24 cellular contexts compared by ENCODE assay signal in genomic region chr16:11625769-11626168, GRCh38. TPM values are rescaled to one million over a fixed set of nuclear protein-coding genes. Genes with fewer than 3 reads are reported as not detected.
DNase-seq lines count a peak whose midpoint lies in the region; ATAC-seq and TF ChIP-seq lines count a peak whose summit lies in the region.
"Had no signal": no experiment of that assay in that cellular context is flagged by ENCODE, and none has a peak within 500 bp of the region (broad histone marks: within the 10 kb centered on the region; RNA-seq: fewer than 3 reads in every experiment).

No MANE protein-coding gene starts in this region.

- H3K9ac ChIP-seq in BLaER1: no peak overlapping the region
- H3K9ac ChIP-seq: GM23248, KMS-11 had no signal

- ATAC-seq in activated B cell treated with CpG ODN at 0.5 μM for 24 hours (ENCODE audit: low read depth) (no peak), HG02981 (IDR thresholded peaks at IDR 0.05; ENCODE audit: unreplicated experiment) (no peak)

- peak overlapping the region in 4 of 7 donors; percentile 24 to 78 (median 64) for H3K27ac Mint-ChIP-seq in CD4-positive, alpha-beta memory T cell
- H3K27ac Mint-ChIP-seq in activated B cell treated with CpG ODN at 0.5 μM for 24 hours (peak overlapping the region; percentile 18), nephron (peak overlapping the region in 2 of 3 experiments; percentile 41 to 42)
- H3K27ac Mint-ChIP-seq: memory B cell had no signal

- TF ChIP-seq CTCF in activated B cell treated with CpG ODN at 0.5 μM for 24 hours (IDR thresholded peaks at IDR 0.05) (no peak), nephron (IDR thresholded peaks at IDR 0.05; ENCODE audit: unreplicated experiment in 3 of 3) (no peak)

- H3K4me1 ChIP-seq in BLaER1: peaks cover 99% of the 10 kb centered on the region
- H3K4me1 ChIP-seq in CD4-positive, alpha-beta memory T cell (ENCODE audit: insufficient read depth, low read length): peaks cover 58% of the 10 kb centered on the region

- intact Hi-C loops in CD4-positive, alpha-beta memory T cell (cut with micrococcal nuclease): no loop called here
- intact Hi-C loops in activated B cell treated with CpG ODN at 0.5 μM for 24 hours (cut with micrococcal nuclease): no loop called here

- H3K27me3 Mint-ChIP-seq in CD4-positive, alpha-beta memory T cell: no peaks in the 10 kb centered on the region
- H3K27me3 Mint-ChIP-seq in activated B cell treated with CpG ODN at 0.5 μM for 24 hours (no peaks in the 10 kb centered on the region), nephron (ENCODE audit: low read depth) (no peaks in the 10 kb centered on the region)
- H3K27me3 Mint-ChIP-seq: memory B cell had no signal

- H3K4me3 ChIP-seq in BLaER1: no peak overlapping the region
- no peak overlapping the region for H3K4me3 ChIP-seq in CD4-positive, alpha-beta memory T cell (ENCODE audit: low read length in 2 of 2)
- H3K4me3 ChIP-seq: GM23248, Peyer's patch, SJSA1, smooth muscle cell had no signal

- H3K4me3 Mint-ChIP-seq in CD4-positive, alpha-beta memory T cell: peak overlapping the region in 1 of 8 donors; percentile 18
- no peak overlapping the region for H3K4me3 Mint-ChIP-seq in activated B cell treated with CpG ODN at 0.5 μM for 24 hours
- no peak overlapping the region for H3K4me3 Mint-ChIP-seq in nephron
- H3K4me3 Mint-ChIP-seq: memory B cell had no signal

- H3K36me3 Mint-ChIP-seq in CD4-positive, alpha-beta memory T cell: no peaks in the 10 kb centered on the region
- no peaks in the 10 kb centered on the region for H3K36me3 Mint-ChIP-seq in activated B cell treated with CpG ODN at 0.5 μM for 24 hours (ENCODE audit: low read depth)
- H3K36me3 Mint-ChIP-seq in nephron (ENCODE audit: low read depth): no peaks in the 10 kb centered on the region
- H3K36me3 Mint-ChIP-seq: memory B cell had no signal

- POLR2A ChIA-PET in CD4-positive, alpha-beta memory T cell (lab: Charles Lee; ENCODE audit: partially characterized antibody): interaction anchor here (9.1 kb wide), 1 partner anchor 40 kb away, joined by 175 read pairs; the partner anchor contains the start of gene LITAF
- POLR2A ChIA-PET in activated B cell treated with CpG ODN at 0.5 μM for 24 hours (lab: Charles Lee): no interaction called here

- peaks cover 29 to 75% (median 51%) of the 10 kb centered on the region in 4 donors for H3K4me1 Mint-ChIP-seq in CD4-positive, alpha-beta memory T cell
- peaks cover 62% of the 10 kb centered on the region for H3K4me1 Mint-ChIP-seq in activated B cell treated with CpG ODN at 0.5 μM for 24 hours
- H3K4me1 Mint-ChIP-seq in nephron: peaks cover 32% of the 10 kb centered on the region

- no peaks in the 10 kb centered on the region for H3K27me3 ChIP-seq in BLaER1
- no peaks in the 10 kb centered on the region for H3K27me3 ChIP-seq in CD4-positive, alpha-beta memory T cell (ENCODE audit: insufficient read depth, low read length)
- H3K27me3 ChIP-seq: Peyer's patch, SJSA1 had no signal

- H4K20me1 ChIP-seq in BLaER1: no peaks in the 10 kb centered on the region

- peaks cover 0 to 2% (median 0%) of the 10 kb centered on the region in 8 donors for H3K9me3 Mint-ChIP-seq in CD4-positive, alpha-beta memory T cell
- H3K9me3 Mint-ChIP-seq in activated B cell treated with CpG ODN at 0.5 μM for 24 hours (no peaks in the 10 kb centered on the region), nephron (no peaks in the 10 kb centered on the region)
- H3K9me3 Mint-ChIP-seq: memory B cell had no signal

- no peak for DNase-seq in CD4-positive, alpha-beta memory T cell
- DNase-seq in activated B cell treated with CpG ODN at 0.5 μM for 24 hours (no peak), NCI-H510A (lab: John Stamatoyannopoulos, UW) (no peak), cerebellum (ENCODE audit: low spot score) (no peak)
- DNase-seq: activated CD4-positive, alpha-beta T cell treated with anti-CD3 and anti-CD28 coated beads for 48 hours; activated naive CD4-positive, alpha-beta T cell treated with anti-CD3 and anti-CD28 coated beads, Interleukin-2, amount 50 U/mL, for 16 hours; cerebellar nuclear complex; effector CD4-positive, alpha-beta T cell; GF-D8; head of caudate nucleus; NCI-H146; NCI-H524; NK-92 treated with Interleukin-12 subunit alpha and Interleukin-12 subunit beta, amount 100 ng/mL, for 24 hours; Peyer's patch; stimulated activated naive CD4-positive, alpha-beta T cell; T-helper 1 cell had no signal

- no peaks in the 10 kb centered on the region for H3K9me3 ChIP-seq in BLaER1
- H3K9me3 ChIP-seq in CD4-positive, alpha-beta memory T cell (ENCODE audit: control insufficient read depth in 1 of 2, low read length in 2 of 2): no peaks in the 10 kb centered on the region
- H3K9me3 ChIP-seq: Peyer's patch, SJSA1 had no signal

- CTCF ChIA-PET in CD4-positive, alpha-beta memory T cell (lab: Charles Lee; ENCODE audit: partially characterized antibody): interaction anchor here (1.1 to 5.0 kb wide), 3 partner anchors 14 to 93 kb away, joined by 3 to 32 read pairs (median 5); no protein-coding TSS in a partner anchor
- CTCF ChIA-PET in activated B cell treated with CpG ODN at 0.5 μM for 24 hours (lab: Charles Lee): no interaction called here

- H3K4me2 ChIP-seq in BLaER1: peak overlapping the region; percentile 88
- H3K4me2 ChIP-seq: KMS-11, smooth muscle cell had no signal

- peak overlapping the region; percentile 98 for H3K27ac ChIP-seq in BLaER1
- no peak overlapping the region for H3K27ac ChIP-seq in CD4-positive, alpha-beta memory T cell (ENCODE audit: low read depth, low read length)
- H3K27ac ChIP-seq: KMS-11, Peyer's patch, SJSA1 had no signal

- H3K36me3 ChIP-seq in BLaER1: no peaks in the 10 kb centered on the region
- no peaks in the 10 kb centered on the region for H3K36me3 ChIP-seq in CD4-positive, alpha-beta memory T cell (ENCODE audit: insufficient read depth, low read length)
- H3K36me3 ChIP-seq: Peyer's patch, SJSA1 had no signal

RNA-seq across cellular contexts. Expression of gene LITAF, which starts 39.0 kb away (rescaled TPM):
- total RNA-seq in CD4-positive, alpha-beta memory T cell: 100 to 1,000 TPM; 155 to 157 TPM
- polyA plus RNA-seq in CD4-positive, alpha-beta memory T cell: 100 to 1,000 TPM; 343 to 496 TPM
- total RNA-seq in activated B cell treated with CpG ODN at 0.5 μM for 24 hours (124 and 126 TPM in 2 replicates), cerebellum (29.1 TPM)

RNA-seq across cellular contexts. Expression of gene SNN, which starts 42.5 kb away (rescaled TPM):
- total RNA-seq in CD4-positive, alpha-beta memory T cell: 10 to 100 TPM; 19.2 to 20.4 TPM
- polyA plus RNA-seq in CD4-positive, alpha-beta memory T cell: 10 to 100 TPM; 16.1 to 16.7 TPM
- total RNA-seq in activated B cell treated with CpG ODN at 0.5 μM for 24 hours (31.9 and 32.1 TPM in 2 replicates), cerebellum (130 TPM)
